ENCODE assay signal across 8 cellular contexts in the genomic region with DNA sequence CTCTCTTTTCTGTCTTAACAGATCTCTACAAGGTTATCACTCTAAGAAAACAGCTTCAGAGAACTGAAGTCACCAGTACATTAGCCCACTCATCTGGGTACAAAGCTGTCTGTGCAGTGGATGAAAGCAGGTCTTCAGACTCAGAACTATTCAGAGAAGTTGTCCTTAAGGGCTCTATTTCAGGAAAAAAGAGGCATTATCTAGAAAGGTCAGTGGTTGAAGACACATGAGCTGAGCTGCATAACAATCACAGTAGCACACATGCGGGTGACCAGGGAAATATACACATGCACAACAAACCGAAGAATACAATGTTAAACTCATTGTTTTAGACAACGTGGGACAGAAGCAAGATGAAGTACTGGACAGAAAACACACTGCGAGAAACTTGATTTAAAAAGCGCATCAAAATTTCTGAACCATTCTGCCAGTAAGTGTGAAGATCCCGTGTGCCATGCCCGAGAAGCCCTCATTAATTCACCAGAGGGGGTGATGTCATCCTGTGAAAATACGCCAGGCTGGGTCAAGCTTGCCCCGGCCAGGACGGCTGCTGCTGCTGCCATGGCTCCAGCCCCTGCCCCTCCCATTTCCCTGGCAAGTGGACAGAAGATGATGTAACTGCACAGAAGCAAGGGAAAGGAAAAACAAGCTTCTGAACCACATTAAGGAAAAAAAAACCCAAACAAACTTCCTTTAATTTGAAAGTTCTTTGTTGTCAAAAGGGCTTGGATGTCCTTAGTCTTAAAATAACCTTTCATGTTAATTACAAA. TPM values are rescaled to one million over a fixed set of nuclear protein-coding genes. Genes with fewer than 3 reads are reported as not detected.
DNase-seq lines count a peak whose midpoint lies in the region; ATAC-seq and TF ChIP-seq lines count a peak whose summit lies in the region.

No MANE protein-coding gene starts in this region.

- H3K4me2 ChIP-seq in Loucy (ENCODE audit: low read depth, low read length, poor library complexity, severe bottlenecking): peak overlapping the region; percentile 23

- TF ChIP-seq CTCF in AG10803 (conservative IDR thresholded peaks at IDR 0.05; ENCODE audit: low read length) (no peak), Loucy (conservative IDR thresholded peaks at IDR 0.05; ENCODE audit: low read length) (no peak), choroid plexus epithelial cell (conservative IDR thresholded peaks at IDR 0.05; ENCODE audit: low read depth, low read length) (no peak), left lung (IDR thresholded peaks at IDR 0.05) (no peak), thoracic aorta (IDR thresholded peaks at IDR 0.05) (no peak)

- H3K9ac ChIP-seq in Loucy (ENCODE audit: low read depth, low read length, poor library complexity, severe bottlenecking): no peak overlapping the region

- no peaks in the 10 kb centered on the region for H3F3A ChIP-seq in Loucy (ENCODE audit: low read depth)

- intact Hi-C loops in left lung (cut with DNase I): no loop called here

- H3K4me1 ChIP-seq in Loucy (ENCODE audit: insufficient read depth, low read length, poor library complexity, severe bottlenecking): peaks cover 21% of the 10 kb centered on the region
- H3K4me1 ChIP-seq in left lung: peaks cover 28 to 54% of the 10 kb centered on the region in 2 donors
- peaks cover 20 to 31% of the 10 kb centered on the region in 2 donors for H3K4me1 ChIP-seq in thoracic aorta (ENCODE audit: control insufficient read depth in 1 of 2, low read depth in 2 of 2)

- DNase-seq in AG10803 (ENCODE audit: low read depth) (peak; percentile 94), choroid plexus epithelial cell (ENCODE audit: low read depth) (peak; percentile 93), left lung (peak; percentile 88), thoracic aorta (ENCODE audit: low spot score) (peak; percentile 83), OCI-M2 (lab: John Stamatoyannopoulos, UW; ENCODE audit: unreplicated experiment) (no peak), ecto neural progenitor cell (ENCODE audit: low spot score) (no peak)

- peaks cover 96% of the 10 kb centered on the region for H3K79me2 ChIP-seq in Loucy (ENCODE audit: insufficient read depth, low read length)

- peaks cover 64% of the 10 kb centered on the region for H4K20me1 ChIP-seq in Loucy (ENCODE audit: insufficient read depth, low read length, poor library complexity, severe bottlenecking)

- H3K9me3 ChIP-seq in Loucy (ENCODE audit: insufficient read depth, low read depth, low read length) (no peaks in the 10 kb centered on the region), left lung (no peaks in the 10 kb centered on the region), thoracic aorta (no peaks in the 10 kb centered on the region)

- ATAC-seq in left lung (peak; percentile 96), thoracic aorta (ENCODE audit: insufficient number of reproducible peaks, low FRiP score, low read depth) (peak; percentile 95), HG02798 (IDR thresholded peaks at IDR 0.05; ENCODE audit: poor library complexity, unreplicated experiment) (no peak)

- H3K4me3 ChIP-seq in AG10803 (ENCODE audit: low read length) (no peak overlapping the region), Loucy (ENCODE audit: low read length, poor library complexity, severe bottlenecking) (no peak overlapping the region), choroid plexus epithelial cell (ENCODE audit: low read depth, low read length) (no peak overlapping the region), left lung (no peak overlapping the region), thoracic aorta (peak overlapping the region; percentile 8)

- H3K27me3 ChIP-seq in Loucy (ENCODE audit: insufficient read depth, low read length, poor library complexity, severe bottlenecking): no peaks in the 10 kb centered on the region
- no peaks in the 10 kb centered on the region for H3K27me3 ChIP-seq in left lung
- H3K27me3 ChIP-seq in thoracic aorta (replicated peaks; ENCODE audit: insufficient read depth): no peaks in the 10 kb centered on the region

- no peak overlapping the region for H2AFZ ChIP-seq in Loucy (ENCODE audit: low read length)

- H3K36me3 ChIP-seq in Loucy (ENCODE audit: insufficient read depth, low read length) (peaks cover 74% of the 10 kb centered on the region), left lung (peaks cover 0 to 91% of the 10 kb centered on the region in 2 donors), thoracic aorta (peaks cover 20% of the 10 kb centered on the region)

- peak overlapping the region; percentile 77 to 83 for H3K27ac ChIP-seq in left lung
- H3K27ac ChIP-seq in thoracic aorta: peak overlapping the region; percentile 67 to 73

- H3K9me2 ChIP-seq in Loucy (replicated peaks; ENCODE audit: low read depth, low read length): no peaks in the 10 kb centered on the region

RNA-seq across cellular contexts. Expression of a gene that starts 10.1 kb away (rescaled TPM):
- total RNA-seq in left lung (100 to 1,000 TPM; 118 to 141 TPM), thoracic aorta (100 to 1,000 TPM; 110 to 200 TPM)

RNA-seq across cellular contexts. Expression of a gene that starts 44.8 kb away (rescaled TPM):
- 10 to 100 TPM; 64.0 to 72.3 TPM for total RNA-seq in left lung
- total RNA-seq in thoracic aorta: 10 to 100 TPM; 12.0 to 25.7 TPM

Comparison
In these comparisons a context has a peak if more than half of its experiments do, and no peak if none do; other contexts are left out.
1. DNase-seq: peak in AG10803 (single experiment), choroid plexus epithelial cell (single experiment), left lung (2 of 2) and thoracic aorta (single experiment); none in OCI-M2 (single experiment) and ecto neural progenitor cell (single experiment).